ENCODE assay signal across 6 cellular contexts in the genomic region with DNA sequence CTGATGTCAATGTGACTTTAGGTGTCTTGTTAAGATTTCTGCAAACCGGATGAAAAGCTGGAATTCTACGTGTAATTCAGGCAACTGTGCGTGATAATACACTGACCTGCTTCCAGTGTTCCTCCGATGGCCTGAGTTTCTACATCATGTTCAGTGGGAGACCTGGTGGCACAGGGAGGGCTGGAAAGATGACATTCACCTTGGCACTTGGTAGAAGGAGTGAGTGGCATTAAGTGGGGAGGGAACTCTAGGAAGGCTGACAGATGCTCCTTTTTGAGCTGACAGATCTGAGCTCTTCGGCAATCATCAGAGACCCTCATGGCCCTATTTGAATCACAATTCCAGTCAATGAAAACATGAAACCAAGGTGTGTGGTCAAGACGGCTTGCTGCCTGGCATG. TPM values are rescaled to one million over a fixed set of nuclear protein-coding genes. Genes with fewer than 3 reads are reported as not detected.
"Had no signal": no experiment of that assay in that cellular context is flagged by ENCODE, and none has a peak within 500 bp of the region (broad histone marks: within the 10 kb centered on the region; RNA-seq: fewer than 3 reads in every experiment).

No MANE protein-coding gene starts in this region.

- H3K4me3 ChIP-seq: K562 had no signal

- FAIRE-seq: HepG2, HTR-8/SVneo, K562 had no signal

- ATAC-seq: HepG2, K562 had no signal

- DNase-seq: IMR-90, KBM-7, KG1 had no signal

RNA-seq across cellular contexts. Expression of a gene that starts 4.0 kb away (rescaled TPM):
- total RNA-seq: HepG2 had no signal
